23 cellular contexts compared by ENCODE assay signal in the genomic region with DNA sequence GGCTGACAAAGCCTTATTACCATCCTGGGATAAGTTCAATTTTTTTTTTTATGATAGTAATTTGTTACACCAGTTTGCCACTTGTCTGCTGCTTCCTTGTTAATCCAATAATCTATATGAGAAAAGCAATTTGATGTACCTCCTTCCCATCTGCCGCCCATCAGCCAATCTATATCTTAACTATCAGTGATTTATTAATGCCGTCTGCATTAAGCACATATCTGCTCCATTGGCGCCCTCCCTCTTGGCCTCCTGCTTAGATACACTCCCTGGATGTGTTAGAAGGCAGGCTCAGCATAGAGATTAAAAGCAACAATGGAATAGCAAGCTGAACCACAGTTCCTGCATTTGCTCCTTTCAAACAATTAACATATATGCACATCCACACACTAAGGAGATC.
"Had no signal": no experiment of that assay in that cellular context is flagged by ENCODE, and none has a peak within 500 bp of the region (broad histone marks: within the 10 kb centered on the region; RNA-seq: fewer than 3 reads in every experiment).

No MANE protein-coding gene starts in this region.

- H3K9me3 ChIP-seq: colonic mucosa, mucosa of descending colon, ovary, right atrium auricular region, sigmoid colon, suprapubic skin, thyroid gland, uterus had no signal

- H3K4me3 ChIP-seq: colonic mucosa, heart left ventricle, mucosa of descending colon, ovary, right atrium auricular region, sigmoid colon, skin epidermis, suprapubic skin, thyroid gland, uterus had no signal

- H3K27ac ChIP-seq: colonic mucosa, heart left ventricle, ovary, right atrium auricular region, sigmoid colon, skin epidermis, suprapubic skin, thyroid gland, uterus had no signal

- DNase-seq: colonic mucosa; dermis blood vessel endothelial cell; effector CD4-positive, alpha-beta T cell; foreskin melanocyte; heart left ventricle; hippocampal formation; kidney glomerular epithelial cell; mammary epithelial cell; mucosa of descending colon; naive thymus-derived CD8-positive, alpha-beta T cell; nucleus accumbens; ovary; sigmoid colon; stimulated activated CD4-positive, alpha-beta T cell treated with anti-CD3 and anti-CD28 coated beads, Interleukin-2, amount 100 ng/mL, for 48 hours; stimulated activated naive CD8-positive, alpha-beta T cell treated with anti-CD3 and anti-CD28 coated beads, Interleukin-15, Interleukin-2, amounts not matched to agents 100 U/mL and 50 U/mL, for 24 hours; thyroid gland; uterus had no signal

- H3K27me3 Mint-ChIP-seq: type B pancreatic cell had no signal

- H3K4me1 ChIP-seq: colonic mucosa, sigmoid colon, suprapubic skin, thyroid gland, uterus had no signal

- ATAC-seq: heart left ventricle; left lobe of liver; mucosa of descending colon; naive thymus-derived CD8-positive, alpha-beta T cell; stimulated activated naive CD8-positive, alpha-beta T cell treated with anti-CD3 and anti-CD28 coated beads, Interleukin-15, Interleukin-2, amounts not matched to agents 100 U/mL and 50 U/mL, for 24 hours had no signal

- H3K9me3 Mint-ChIP-seq: naive thymus-derived CD8-positive, alpha-beta T cell; type B pancreatic cell had no signal

- H3K4me3 Mint-ChIP-seq: naive thymus-derived CD8-positive, alpha-beta T cell; type B pancreatic cell had no signal

- FAIRE-seq: islet of Langerhans had no signal

- H3K36me3 ChIP-seq: colonic mucosa, heart left ventricle, ovary, right atrium auricular region, sigmoid colon, suprapubic skin, thyroid gland, uterus had no signal

- H3K27ac Mint-ChIP-seq: naive thymus-derived CD8-positive, alpha-beta T cell; type B pancreatic cell had no signal

- H3K27me3 ChIP-seq: colonic mucosa, heart left ventricle, ovary, right atrium auricular region, sigmoid colon, suprapubic skin, thyroid gland, uterus had no signal

- H3K36me3 Mint-ChIP-seq: naive thymus-derived CD8-positive, alpha-beta T cell; type B pancreatic cell had no signal

- H3K4me1 Mint-ChIP-seq: naive thymus-derived CD8-positive, alpha-beta T cell had no signal
